Comparison of ENCODE assay signal across 1 cellular context in the genomic region with DNA sequence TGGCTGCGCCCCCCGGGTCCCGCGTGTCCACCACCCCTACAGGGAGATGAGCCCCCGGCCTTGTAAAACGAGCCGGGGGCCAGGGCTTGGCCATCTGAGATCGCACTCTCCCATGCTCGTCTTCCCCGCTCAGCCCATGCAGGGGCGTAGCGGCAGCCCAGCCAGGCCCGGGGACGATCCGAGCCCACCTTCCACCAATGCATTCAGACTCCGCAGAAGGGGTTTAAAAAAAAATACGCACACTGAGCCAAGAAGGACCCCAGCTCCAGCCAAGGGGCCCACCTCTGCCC.
TF ChIP-seq lines count a peak whose summit lies in the region.

No MANE protein-coding gene starts in this region.

TF ChIP-seq in HepG2, 621 proteins besides CTCF, POLR2A, EP300 and RAD21 (continued from another document and continues in another):
- TF ChIP-seq, protein P1, sequence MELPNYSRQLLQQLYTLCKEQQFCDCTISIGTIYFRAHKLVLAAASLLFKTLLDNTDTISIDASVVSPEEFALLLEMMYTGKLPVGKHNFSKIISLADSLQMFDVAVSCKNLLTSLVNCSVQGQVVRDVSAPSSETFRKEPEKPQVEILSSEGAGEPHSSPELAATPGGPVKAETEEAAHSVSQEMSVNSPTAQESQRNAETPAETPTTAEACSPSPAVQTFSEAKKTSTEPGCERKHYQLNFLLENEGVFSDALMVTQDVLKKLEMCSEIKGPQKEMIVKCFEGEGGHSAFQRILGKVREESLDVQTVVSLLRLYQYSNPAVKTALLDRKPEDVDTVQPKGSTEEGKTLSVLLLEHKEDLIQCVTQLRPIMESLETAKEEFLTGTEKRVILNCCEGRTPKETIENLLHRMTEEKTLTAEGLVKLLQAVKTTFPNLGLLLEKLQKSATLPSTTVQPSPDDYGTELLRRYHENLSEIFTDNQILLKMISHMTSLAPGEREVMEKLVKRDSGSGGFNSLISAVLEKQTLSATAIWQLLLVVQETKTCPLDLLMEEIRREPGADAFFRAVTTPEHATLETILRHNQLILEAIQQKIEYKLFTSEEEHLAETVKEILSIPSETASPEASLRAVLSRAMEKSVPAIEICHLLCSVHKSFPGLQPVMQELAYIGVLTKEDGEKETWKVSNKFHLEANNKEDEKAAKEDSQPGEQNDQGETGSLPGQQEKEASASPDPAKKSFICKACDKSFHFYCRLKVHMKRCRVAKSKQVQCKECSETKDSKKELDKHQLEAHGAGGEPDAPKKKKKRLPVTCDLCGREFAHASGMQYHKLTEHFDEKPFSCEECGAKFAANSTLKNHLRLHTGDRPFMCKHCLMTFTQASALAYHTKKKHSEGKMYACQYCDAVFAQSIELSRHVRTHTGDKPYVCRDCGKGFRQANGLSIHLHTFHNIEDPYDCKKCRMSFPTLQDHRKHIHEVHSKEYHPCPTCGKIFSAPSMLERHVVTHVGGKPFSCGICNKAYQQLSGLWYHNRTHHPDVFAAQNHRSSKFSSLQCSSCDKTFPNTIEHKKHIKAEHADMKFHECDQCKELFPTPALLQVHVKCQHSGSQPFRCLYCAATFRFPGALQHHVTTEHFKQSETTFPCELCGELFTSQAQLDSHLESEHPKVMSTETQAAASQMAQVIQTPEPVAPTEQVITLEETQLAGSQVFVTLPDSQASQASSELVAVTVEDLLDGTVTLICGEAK (IDR thresholded peaks at IDR 0.05): no peak
- TF ChIP-seq, protein P1 (CRISPR knock-in tag; IDR thresholded peaks at IDR 0.05): peak; percentile 60; the same call in 1 of the 2 replicates
- TF ChIP-seq ZNF724P (CRISPR knock-in tag; IDR thresholded peaks at IDR 0.05; ENCODE audit: borderline replicate concordance) (peak; percentile 55; the same call in 1 of the 2 replicates), PREB (CRISPR knock-in tag; IDR thresholded peaks at IDR 0.05) (no peak), ZNF713 (CRISPR knock-in tag; IDR thresholded peaks at IDR 0.05) (0 out of 2 replicates have a peak, but pooled peaks have one; percentile 28), KLF15 (CRISPR knock-in tag; IDR thresholded peaks at IDR 0.05; ENCODE audit: borderline replicate concordance) (0 out of 2 replicates have a peak, but pooled peaks have one; percentile 0), TEAD2 (CRISPR knock-in tag; IDR thresholded peaks at IDR 0.05) (peak; percentile 68; the same call in 1 of the 2 replicates), ZSCAN5A (CRISPR knock-in tag; IDR thresholded peaks at IDR 0.05; ENCODE audit: borderline replicate concordance) (no peak), ATF4 (CRISPR knock-in tag; IDR thresholded peaks at IDR 0.05) (no peak), ZNF598 (CRISPR knock-in tag; IDR thresholded peaks at IDR 0.05; ENCODE audit: borderline replicate concordance) (0 out of 2 replicates have a peak, but pooled peaks have one; percentile 16), POGK (CRISPR knock-in tag; conservative IDR thresholded peaks at IDR 0.05) (no peak; the same call in 1 of the 2 replicates), SRY (CRISPR knock-in tag; IDR thresholded peaks at IDR 0.05) (peak; percentile 86; the same call in 1 of the 2 replicates), CC2D1A (CRISPR knock-in tag; IDR thresholded peaks at IDR 0.05) (peak; percentile 80; the same call in 1 of the 2 replicates), ATM (IDR thresholded peaks at IDR 0.05; ENCODE audit: borderline replicate concordance) (no peak)
- TF ChIP-seq, protein P2, sequence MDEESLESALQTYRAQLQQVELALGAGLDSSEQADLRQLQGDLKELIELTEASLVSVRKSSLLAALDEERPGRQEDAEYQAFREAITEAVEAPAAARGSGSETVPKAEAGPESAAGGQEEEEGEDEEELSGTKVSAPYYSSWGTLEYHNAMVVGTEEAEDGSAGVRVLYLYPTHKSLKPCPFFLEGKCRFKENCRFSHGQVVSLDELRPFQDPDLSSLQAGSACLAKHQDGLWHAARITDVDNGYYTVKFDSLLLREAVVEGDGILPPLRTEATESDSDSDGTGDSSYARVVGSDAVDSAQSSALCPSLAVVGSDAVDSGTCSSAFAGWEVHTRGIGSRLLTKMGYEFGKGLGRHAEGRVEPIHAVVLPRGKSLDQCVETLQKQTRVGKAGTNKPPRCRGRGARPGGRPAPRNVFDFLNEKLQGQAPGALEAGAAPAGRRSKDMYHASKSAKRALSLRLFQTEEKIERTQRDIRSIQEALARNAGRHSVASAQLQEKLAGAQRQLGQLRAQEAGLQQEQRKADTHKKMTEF (CRISPR knock-in tag; IDR thresholded peaks at IDR 0.05): no peak
- TF ChIP-seq, protein P3, sequence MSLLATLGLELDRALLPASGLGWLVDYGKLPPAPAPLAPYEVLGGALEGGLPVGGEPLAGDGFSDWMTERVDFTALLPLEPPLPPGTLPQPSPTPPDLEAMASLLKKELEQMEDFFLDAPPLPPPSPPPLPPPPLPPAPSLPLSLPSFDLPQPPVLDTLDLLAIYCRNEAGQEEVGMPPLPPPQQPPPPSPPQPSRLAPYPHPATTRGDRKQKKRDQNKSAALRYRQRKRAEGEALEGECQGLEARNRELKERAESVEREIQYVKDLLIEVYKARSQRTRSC (CRISPR knock-in tag; IDR thresholded peaks at IDR 0.05; ENCODE audit: low read depth): peak; percentile 93; the same call in 1 of the 2 replicates
- TF ChIP-seq, protein P4, sequence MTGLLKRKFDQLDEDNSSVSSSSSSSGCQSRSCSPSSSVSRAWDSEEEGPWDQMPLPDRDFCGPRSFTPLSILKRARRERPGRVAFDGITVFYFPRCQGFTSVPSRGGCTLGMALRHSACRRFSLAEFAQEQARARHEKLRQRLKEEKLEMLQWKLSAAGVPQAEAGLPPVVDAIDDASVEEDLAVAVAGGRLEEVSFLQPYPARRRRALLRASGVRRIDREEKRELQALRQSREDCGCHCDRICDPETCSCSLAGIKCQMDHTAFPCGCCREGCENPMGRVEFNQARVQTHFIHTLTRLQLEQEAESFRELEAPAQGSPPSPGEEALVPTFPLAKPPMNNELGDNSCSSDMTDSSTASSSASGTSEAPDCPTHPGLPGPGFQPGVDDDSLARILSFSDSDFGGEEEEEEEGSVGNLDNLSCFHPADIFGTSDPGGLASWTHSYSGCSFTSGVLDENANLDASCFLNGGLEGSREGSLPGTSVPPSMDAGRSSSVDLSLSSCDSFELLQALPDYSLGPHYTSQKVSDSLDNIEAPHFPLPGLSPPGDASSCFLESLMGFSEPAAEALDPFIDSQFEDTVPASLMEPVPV (CRISPR knock-in tag; IDR thresholded peaks at IDR 0.05): no peak
- TF ChIP-seq, protein P5, sequence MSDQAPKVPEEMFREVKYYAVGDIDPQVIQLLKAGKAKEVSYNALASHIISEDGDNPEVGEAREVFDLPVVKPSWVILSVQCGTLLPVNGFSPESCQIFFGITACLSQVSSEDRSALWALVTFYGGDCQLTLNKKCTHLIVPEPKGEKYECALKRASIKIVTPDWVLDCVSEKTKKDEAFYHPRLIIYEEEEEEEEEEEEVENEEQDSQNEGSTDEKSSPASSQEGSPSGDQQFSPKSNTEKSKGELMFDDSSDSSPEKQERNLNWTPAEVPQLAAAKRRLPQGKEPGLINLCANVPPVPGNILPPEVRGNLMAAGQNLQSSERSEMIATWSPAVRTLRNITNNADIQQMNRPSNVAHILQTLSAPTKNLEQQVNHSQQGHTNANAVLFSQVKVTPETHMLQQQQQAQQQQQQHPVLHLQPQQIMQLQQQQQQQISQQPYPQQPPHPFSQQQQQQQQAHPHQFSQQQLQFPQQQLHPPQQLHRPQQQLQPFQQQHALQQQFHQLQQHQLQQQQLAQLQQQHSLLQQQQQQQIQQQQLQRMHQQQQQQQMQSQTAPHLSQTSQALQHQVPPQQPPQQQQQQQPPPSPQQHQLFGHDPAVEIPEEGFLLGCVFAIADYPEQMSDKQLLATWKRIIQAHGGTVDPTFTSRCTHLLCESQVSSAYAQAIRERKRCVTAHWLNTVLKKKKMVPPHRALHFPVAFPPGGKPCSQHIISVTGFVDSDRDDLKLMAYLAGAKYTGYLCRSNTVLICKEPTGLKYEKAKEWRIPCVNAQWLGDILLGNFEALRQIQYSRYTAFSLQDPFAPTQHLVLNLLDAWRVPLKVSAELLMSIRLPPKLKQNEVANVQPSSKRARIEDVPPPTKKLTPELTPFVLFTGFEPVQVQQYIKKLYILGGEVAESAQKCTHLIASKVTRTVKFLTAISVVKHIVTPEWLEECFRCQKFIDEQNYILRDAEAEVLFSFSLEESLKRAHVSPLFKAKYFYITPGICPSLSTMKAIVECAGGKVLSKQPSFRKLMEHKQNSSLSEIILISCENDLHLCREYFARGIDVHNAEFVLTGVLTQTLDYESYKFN (CRISPR knock-in tag; conservative IDR thresholded peaks at IDR 0.05): no peak
- TF ChIP-seq, protein P6, sequence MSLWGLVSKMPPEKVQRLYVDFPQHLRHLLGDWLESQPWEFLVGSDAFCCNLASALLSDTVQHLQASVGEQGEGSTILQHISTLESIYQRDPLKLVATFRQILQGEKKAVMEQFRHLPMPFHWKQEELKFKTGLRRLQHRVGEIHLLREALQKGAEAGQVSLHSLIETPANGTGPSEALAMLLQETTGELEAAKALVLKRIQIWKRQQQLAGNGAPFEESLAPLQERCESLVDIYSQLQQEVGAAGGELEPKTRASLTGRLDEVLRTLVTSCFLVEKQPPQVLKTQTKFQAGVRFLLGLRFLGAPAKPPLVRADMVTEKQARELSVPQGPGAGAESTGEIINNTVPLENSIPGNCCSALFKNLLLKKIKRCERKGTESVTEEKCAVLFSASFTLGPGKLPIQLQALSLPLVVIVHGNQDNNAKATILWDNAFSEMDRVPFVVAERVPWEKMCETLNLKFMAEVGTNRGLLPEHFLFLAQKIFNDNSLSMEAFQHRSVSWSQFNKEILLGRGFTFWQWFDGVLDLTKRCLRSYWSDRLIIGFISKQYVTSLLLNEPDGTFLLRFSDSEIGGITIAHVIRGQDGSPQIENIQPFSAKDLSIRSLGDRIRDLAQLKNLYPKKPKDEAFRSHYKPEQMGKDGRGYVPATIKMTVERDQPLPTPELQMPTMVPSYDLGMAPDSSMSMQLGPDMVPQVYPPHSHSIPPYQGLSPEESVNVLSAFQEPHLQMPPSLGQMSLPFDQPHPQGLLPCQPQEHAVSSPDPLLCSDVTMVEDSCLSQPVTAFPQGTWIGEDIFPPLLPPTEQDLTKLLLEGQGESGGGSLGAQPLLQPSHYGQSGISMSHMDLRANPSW (CRISPR knock-in tag; IDR thresholded peaks at IDR 0.05; ENCODE audit: borderline replicate concordance): no peak
